In genomic region chr2:120243875-120244553, GRCh38 we compare ENCODE assay signal across 23 cellular contexts.
"Had no signal": no experiment of that assay in that cellular context is flagged by ENCODE, and none has a peak within 500 bp of the region (broad histone marks: within the 10 kb centered on the region; RNA-seq: fewer than 3 reads in every experiment).

No MANE protein-coding gene starts in this region.

- H3K27ac ChIP-seq: lower lobe of right lung had no signal

- H3K9me3 ChIP-seq: lower lobe of right lung, pancreas, vagina had no signal

- H3K9me3 Mint-ChIP-seq: T-cell had no signal

- H3K4me3 ChIP-seq: lower lobe of right lung, pancreas, vagina had no signal

- H3K36me3 ChIP-seq: lower lobe of right lung, pancreas, vagina, WERI-Rb-1 had no signal

- ATAC-seq: activated CD8-positive, alpha-beta T cell treated with anti-CD3 and anti-CD28 coated beads, Interleukin-2, amount 10 ng/mL, durations not matched to agents 7 days and 5 days; left lobe of liver; pancreas; right cardiac atrium; stimulated activated memory B cell treated with anti-CD40 and anti-IgM and Interleukin-4, amounts not matched to agents 10 μg/mL and 1 μg/mL and 100 μg/mL, for 72 hours; T-cell had no signal

- H3K4me1 ChIP-seq: pancreas had no signal

- DNase-seq: activated CD4-positive, alpha-beta T cell treated with anti-CD3 and anti-CD28 coated beads, Interleukin-2, amount 10 ng/mL, durations not matched to agents 7 days and 5 days; activated CD4-positive, CD25-positive, alpha-beta regulatory T cell treated with anti-CD3 and anti-CD28 coated beads, Interleukin-2, amount 50 U/mL, for 72 hours; activated CD8-positive, alpha-beta T cell treated with anti-CD3 and anti-CD28 coated beads, Interleukin-2, amount 10 ng/mL, durations not matched to agents 7 days and 5 days; activated gamma-delta T cell treated with Interleukin-2 at 50 U/mL for 16 hours; cortex of kidney; erythroblast; foreskin fibroblast; immature natural killer cell; lower lobe of right lung; naive thymus-derived CD4-positive, alpha-beta T cell; right cardiac atrium; stimulated activated CD4-positive, alpha-beta T cell treated with anti-CD3 and anti-CD28 coated beads, Interleukin-2, amount 100 ng/mL, for 24 hours; T-cell; trophoblast cell; WERI-Rb-1 had no signal

- H3K36me3 Mint-ChIP-seq: immature natural killer cell; stimulated activated memory B cell treated with anti-CD40 and anti-IgM and Interleukin-4, amounts not matched to agents 10 μg/mL and 1 μg/mL and 100 μg/mL, for 72 hours; T-cell had no signal

- FAIRE-seq: endometrium, pancreas, TTC549 had no signal

- H3K27me3 ChIP-seq: pancreas, vagina had no signal

- H3K27ac Mint-ChIP-seq: activated CD4-positive, alpha-beta T cell treated with anti-CD3 and anti-CD28 coated beads, Interleukin-2, amount 10 ng/mL, durations not matched to agents 7 days and 5 days; immature natural killer cell; naive thymus-derived CD4-positive, alpha-beta T cell; stimulated activated memory B cell treated with anti-CD40 and anti-IgM and Interleukin-4, amounts not matched to agents 10 μg/mL and 1 μg/mL and 100 μg/mL, for 72 hours; T-cell; T-helper 2 cell treated with Interferon-gamma antibody and Interleukin-4, amounts not matched to agents 5 μg/mL and 100 μg/mL, for 36 hours had no signal

- H3K4me1 Mint-ChIP-seq: immature natural killer cell, T-cell had no signal

- H3K4me3 Mint-ChIP-seq: activated CD4-positive, alpha-beta T cell treated with anti-CD3 and anti-CD28 coated beads, Interleukin-2, amount 10 ng/mL, durations not matched to agents 7 days and 5 days; activated CD8-positive, alpha-beta T cell treated with anti-CD3 and anti-CD28 coated beads, Interleukin-2, amount 10 ng/mL, durations not matched to agents 7 days and 5 days; activated naive CD8-positive, alpha-beta T cell; immature natural killer cell; naive thymus-derived CD4-positive, alpha-beta T cell; stimulated activated memory B cell treated with anti-CD40 and anti-IgM and Interleukin-4, amounts not matched to agents 10 μg/mL and 1 μg/mL and 100 μg/mL, for 72 hours; T-cell; T-helper 2 cell treated with Interferon-gamma antibody and Interleukin-4, amounts not matched to agents 5 μg/mL and 100 μg/mL, for 36 hours had no signal
